9 cellular contexts compared by ENCODE assay signal in genomic region chr20:35539756-35540212, GRCh38. TPM values are rescaled to one million over a fixed set of nuclear protein-coding genes. Genes with fewer than 3 reads are reported as not detected.
A peak's percentile ranks its signal among the peaks of the same experiment; 100 is the strongest.
DNase-seq lines count a peak whose midpoint lies in the region; ATAC-seq and TF ChIP-seq lines count a peak whose summit lies in the region.
"Had no signal": no experiment of that assay in that cellular context is flagged by ENCODE, and none has a peak within 500 bp of the region (broad histone marks: within the 10 kb centered on the region; RNA-seq: fewer than 3 reads in every experiment).

No MANE protein-coding gene starts in this region.

- ATAC-seq in stimulated activated effector memory CD8-positive, alpha-beta T cell treated with anti-CD3 and anti-CD28 coated beads, Interleukin-12 subunit alpha, Interleukin-12 subunit beta, amount 100 ng/mL, for 72 hours = peak; percentile 24
- ATAC-seq in HG03280 (IDR thresholded peaks at IDR 0.05; ENCODE audit: unreplicated experiment) = no peak

- POLR2A ChIA-PET in MCF 10A (lab: Yijun Ruan, JAX) = interaction anchor here (1.0 kb wide), 1 partner anchor 8 kb away, joined by 3 read pairs; no protein-coding TSS in a partner anchor

- H3K36me3 ChIP-seq in H7 (replicated peaks; ENCODE audit: control insufficient read depth, insufficient read depth, low read length) (no peaks in the 10 kb centered on the region; the same call in 1 of the 2 replicates), duodenal mucosa (ENCODE audit: control insufficient read depth in 1 of 2, insufficient read depth in 2 of 2, low read length in 2 of 2) (peaks cover 0 to 10% of the 10 kb centered on the region in 2 donors)

- CTCF ChIA-PET in MCF 10A (lab: Yijun Ruan, JAX) = no interaction called here

- peaks cover 10 to 15% of the 10 kb centered on the region in 2 donors for H3K4me1 ChIP-seq in duodenal mucosa (ENCODE audit: control insufficient read depth in 1 of 2, insufficient read depth in 2 of 2, low read length in 2 of 2)

- no peak overlapping the region for H3K9ac ChIP-seq in duodenal mucosa (ENCODE audit: low read depth in 1 of 2, low read length in 2 of 2)

- TF ChIP-seq CTCF in HFFc6 (IDR thresholded peaks at IDR 0.05) (no peak), MCF 10A (IDR thresholded peaks at IDR 0.05; ENCODE audit: unreplicated experiment) (no peak)

- H3K9me3 ChIP-seq in duodenal mucosa (ENCODE audit: control insufficient read depth in 1 of 2, low read length in 2 of 2) = no peaks in the 10 kb centered on the region

- H3K27me3 Mint-ChIP-seq in HFFc6 (ENCODE audit: insufficient read depth) = no peaks in the 10 kb centered on the region; the same call in 1 of the 2 replicates
- no peaks in the 10 kb centered on the region for H3K27me3 Mint-ChIP-seq in MCF 10A (ENCODE audit: insufficient read depth, unreplicated experiment)

- intact Hi-C loops in MCF 10A (cut with micrococcal nuclease) = no loop called here

- peaks cover 15% of the 10 kb centered on the region for H3K4me1 Mint-ChIP-seq in stimulated activated effector memory CD8-positive, alpha-beta T cell treated with anti-CD3 and anti-CD28 coated beads, Interleukin-12 subunit alpha, Interleukin-12 subunit beta, amount 100 ng/mL, for 72 hours
- H3K4me1 Mint-ChIP-seq in HFFc6 (ENCODE audit: low read depth) = peaks cover 25% of the 10 kb centered on the region
- peaks cover 7% of the 10 kb centered on the region for H3K4me1 Mint-ChIP-seq in MCF 10A (ENCODE audit: insufficient read depth, unreplicated experiment)

- DNase-seq in COLO668 (lab: John Stamatoyannopoulos, UW; ENCODE audit: unreplicated experiment) (peak; percentile 95), H7 (peak; percentile 68), NCI-H2227 treated with DMSO at 0.1 percent for 48 hours (lab: John Stamatoyannopoulos, UW) (peak; percentile 92), HFFc6 (no peak), MCF 10A (ENCODE audit: unreplicated experiment) (no peak)
- DNase-seq in stimulated activated effector memory CD8-positive, alpha-beta T cell treated with anti-CD3 and anti-CD28 coated beads, Interleukin-12 subunit alpha, Interleukin-12 subunit beta, amount 100 ng/mL, for 72 hours (ENCODE audit: low spot score in 2 of 2) = no peak

- no peaks in the 10 kb centered on the region for H3K27me3 ChIP-seq in H7 (ENCODE audit: control insufficient read depth, insufficient read depth, low read length)
- no peaks in the 10 kb centered on the region for H3K27me3 ChIP-seq in duodenal mucosa (ENCODE audit: control insufficient read depth in 1 of 2, insufficient read depth in 2 of 2, low read length in 2 of 2)

- H3K27ac ChIP-seq in duodenal mucosa (ENCODE audit: low read depth, low read length) = no peak overlapping the region

- H3K27ac Mint-ChIP-seq in stimulated activated effector memory CD8-positive, alpha-beta T cell treated with anti-CD3 and anti-CD28 coated beads, Interleukin-12 subunit alpha, Interleukin-12 subunit beta, amount 100 ng/mL, for 72 hours = no peak overlapping the region
- no peak overlapping the region for H3K27ac Mint-ChIP-seq in HFFc6
- no peak overlapping the region for H3K27ac Mint-ChIP-seq in MCF 10A (ENCODE audit: low read depth, unreplicated experiment)

- peak overlapping the region; percentile 29 for H3K4me3 ChIP-seq in H7 (ENCODE audit: insufficient read depth, low read depth, low read length)
- H3K4me3 ChIP-seq in duodenal mucosa (ENCODE audit: low read depth in 1 of 2, low read length in 2 of 2) = peak overlapping the region; percentile 22 to 48

- no peak overlapping the region for H3K4me3 Mint-ChIP-seq in stimulated activated effector memory CD8-positive, alpha-beta T cell treated with anti-CD3 and anti-CD28 coated beads, Interleukin-12 subunit alpha, Interleukin-12 subunit beta, amount 100 ng/mL, for 72 hours
- no peak overlapping the region for H3K4me3 Mint-ChIP-seq in HFFc6
- no peak overlapping the region for H3K4me3 Mint-ChIP-seq in MCF 10A (ENCODE audit: unreplicated experiment)

- BruUV-seq in MCF 10A (replicated peaks; lab: Mats Ljungman, UMichigan) = no TSS peak

- H3K9me3 Mint-ChIP-seq in stimulated activated effector memory CD8-positive, alpha-beta T cell treated with anti-CD3 and anti-CD28 coated beads, Interleukin-12 subunit alpha, Interleukin-12 subunit beta, amount 100 ng/mL, for 72 hours = no peaks in the 10 kb centered on the region
- H3K9me3 Mint-ChIP-seq in HFFc6 (no peaks in the 10 kb centered on the region), MCF 10A (ENCODE audit: unreplicated experiment) (no peaks in the 10 kb centered on the region)

- H3K36me3 Mint-ChIP-seq in stimulated activated effector memory CD8-positive, alpha-beta T cell treated with anti-CD3 and anti-CD28 coated beads, Interleukin-12 subunit alpha, Interleukin-12 subunit beta, amount 100 ng/mL, for 72 hours = peaks cover 22% of the 10 kb centered on the region
- peaks cover 11% of the 10 kb centered on the region for H3K36me3 Mint-ChIP-seq in HFFc6 (ENCODE audit: low read depth)
- H3K36me3 Mint-ChIP-seq in MCF 10A (ENCODE audit: insufficient read depth, unreplicated experiment) = peaks cover 15% of the 10 kb centered on the region

RNA-seq across cellular contexts. Expression of gene ERGIC3, which starts 2.1 kb away (rescaled TPM):
- 191 and 213 TPM in 2 replicates for total RNA-seq in H7 (2014; rRNA removed; shearing (Covaris generic))
- total RNA-seq in HFFc6 (2021; fragmentation: NEBNext Ultra II Directional; extraction: Animal tissue kit (Norgen Biotek cat#: 25700)) = 100 to 1,000 TPM; 231 to 275 (median 239) TPM
- 222 and 260 TPM in 2 replicates for total RNA-seq in MCF 10A (2022)

RNA-seq across cellular contexts. Expression of gene C20orf173, which starts 10.3 kb away (rescaled TPM):
- total RNA-seq in H7 (2014; rRNA removed; shearing (Covaris generic)) = not detected in 2 replicates
- total RNA-seq in HFFc6 (2021; fragmentation: NEBNext Ultra II Directional; extraction: Animal tissue kit (Norgen Biotek cat#: 25700)) = not detected
- total RNA-seq in MCF 10A (2022) = not detected in 2 replicates
- total RNA-seq: subcutaneous adipose tissue had no signal

Comparison
In these comparisons a context has a peak if more than half of its experiments do, and no peak if none do; other contexts are left out.
1. DNase-seq: peak in COLO668 (single experiment), H7 (single experiment) and NCI-H2227 treated with DMSO at 0.1 percent for 48 hours (single experiment); none in stimulated activated effector memory CD8-positive, alpha-beta T cell treated with anti-CD3 and anti-CD28 coated beads, Interleukin-12 subunit alpha, Interleukin-12 subunit beta, amount 100 ng/mL, for 72 hours (0 of 2), HFFc6 (single experiment) and MCF 10A (single experiment).